In genomic region chr17:51083976-51084375, GRCh38 we compare ENCODE assay signal across 1 cellular context.
TF ChIP-seq lines count a peak whose summit lies in the region.

No MANE protein-coding gene starts in this region.

TF ChIP-seq in GM12878, 131 proteins besides CTCF, POLR2A, EP300 and RAD21 (continued from another document):
- TF ChIP-seq CREM (IDR thresholded peaks at IDR 0.05; ENCODE audit: low read depth) = no peak
